ENCODE assay signal across 37 cellular contexts in genomic region chr4:45987858-45988257, GRCh38.
"Had no signal": no experiment of that assay in that cellular context is flagged by ENCODE, and none has a peak within 500 bp of the region (broad histone marks: within the 10 kb centered on the region; RNA-seq: fewer than 3 reads in every experiment).

No MANE protein-coding gene starts in this region.

- H3K27ac Mint-ChIP-seq: activated CD4-positive, alpha-beta memory T cell treated with anti-CD3 and anti-CD28 coated beads, Interleukin-2, amount 10 ng/mL, durations not matched to agents 7 days and 5 days; activated CD4-positive, alpha-beta T cell treated with anti-CD3 and anti-CD28 coated beads for 36 hours; activated CD4-positive, alpha-beta T cell treated with anti-CD3 and anti-CD28 coated beads, Interleukin-2, amount 10 ng/mL, durations not matched to agents 7 days and 5 days; activated CD8-positive, alpha-beta memory T cell treated with anti-CD3 and anti-CD28 coated beads, Interleukin-2, amount 10 ng/mL, durations not matched to agents 7 days and 5 days; activated CD8-positive, alpha-beta T cell treated with anti-CD3 and anti-CD28 coated beads, Interleukin-2, amount 10 ng/mL, durations not matched to agents 7 days and 5 days; activated naive CD4-positive, alpha-beta T cell treated with anti-CD3 and anti-CD28 coated beads, Interleukin-2, amount 10 ng/mL, durations not matched to agents 7 days and 5 days; activated naive CD4-positive, alpha-beta T cell treated with anti-CD3 and anti-CD28 coated beads, Interleukin-2, amount 50 U/mL, for 24 hours; activated naive CD8-positive, alpha-beta T cell; activated naive CD8-positive, alpha-beta T cell treated with anti-CD3 and anti-CD28 coated beads, Interleukin-2, amount 10 ng/mL, durations not matched to agents 7 days and 5 days; activated naive CD8-positive, alpha-beta T cell treated with anti-CD3 and anti-CD28 coated beads, Interleukin-2, amount 50 U/mL, for 24 hours; activated T-cell treated with anti-CD3 and anti-CD28 coated beads, Interleukin-2, amount 50 U/mL, for 24 hours; activated T-helper 2 cell treated with anti-CD3 and anti-CD28 coated beads, Interferon-gamma antibody, Interleukin-2, Interleukin-4, amounts not matched to agents 10 μg/mL and 5 μg/mL and 100 μg/mL, durations not matched to agents 14 hours and 24 hours and 36 hours; brain; T-helper 2 cell treated with Interferon-gamma antibody and Interleukin-4, amounts not matched to agents 5 μg/mL and 100 μg/mL, for 36 hours; WTC11 had no signal

- H3K36me3 ChIP-seq: ascending aorta, cardiac muscle cell, colonic mucosa, WERI-Rb-1 had no signal

- H3K36me3 Mint-ChIP-seq: activated CD8-positive, alpha-beta memory T cell treated with anti-CD3 and anti-CD28 coated beads, Interleukin-2, amount 10 ng/mL, durations not matched to agents 7 days and 5 days; activated naive CD4-positive, alpha-beta T cell treated with anti-CD3 and anti-CD28 coated beads, Interleukin-2, amount 10 ng/mL, durations not matched to agents 7 days and 5 days; activated naive CD4-positive, alpha-beta T cell treated with anti-CD3 and anti-CD28 coated beads, Interleukin-2, amount 50 U/mL, for 24 hours; activated naive CD8-positive, alpha-beta T cell; activated naive CD8-positive, alpha-beta T cell treated with anti-CD3 and anti-CD28 coated beads, Interleukin-2, amount 10 ng/mL, durations not matched to agents 7 days and 5 days; brain; WTC11 had no signal

- H3K27me3 Mint-ChIP-seq: activated CD4-positive, alpha-beta memory T cell treated with anti-CD3 and anti-CD28 coated beads, Interleukin-2, amount 10 ng/mL, durations not matched to agents 7 days and 5 days; activated CD4-positive, alpha-beta T cell treated with anti-CD3 and anti-CD28 coated beads for 36 hours; activated CD4-positive, alpha-beta T cell treated with anti-CD3 and anti-CD28 coated beads, Interleukin-2, amount 10 ng/mL, durations not matched to agents 7 days and 5 days; activated CD8-positive, alpha-beta memory T cell treated with anti-CD3 and anti-CD28 coated beads, Interleukin-2, amount 10 ng/mL, durations not matched to agents 7 days and 5 days; activated naive CD4-positive, alpha-beta T cell treated with anti-CD3 and anti-CD28 coated beads, Interleukin-2, amount 10 ng/mL, durations not matched to agents 7 days and 5 days; activated naive CD4-positive, alpha-beta T cell treated with anti-CD3 and anti-CD28 coated beads, Interleukin-2, amount 50 U/mL, for 24 hours; activated naive CD8-positive, alpha-beta T cell; activated naive CD8-positive, alpha-beta T cell treated with anti-CD3 and anti-CD28 coated beads, Interleukin-2, amount 10 ng/mL, durations not matched to agents 7 days and 5 days; activated naive CD8-positive, alpha-beta T cell treated with anti-CD3 and anti-CD28 coated beads, Interleukin-2, amount 50 U/mL, for 24 hours; activated T-cell treated with anti-CD3 and anti-CD28 coated beads, Interleukin-2, amount 50 U/mL, for 24 hours; central memory CD8-positive, alpha-beta T cell had no signal

- H3K4me3 Mint-ChIP-seq: activated CD4-positive, alpha-beta memory T cell treated with anti-CD3 and anti-CD28 coated beads, Interleukin-2, amount 10 ng/mL, durations not matched to agents 7 days and 5 days; activated CD4-positive, alpha-beta T cell treated with anti-CD3 and anti-CD28 coated beads for 36 hours; activated CD4-positive, alpha-beta T cell treated with anti-CD3 and anti-CD28 coated beads, Interleukin-2, amount 10 ng/mL, durations not matched to agents 7 days and 5 days; activated CD8-positive, alpha-beta memory T cell treated with anti-CD3 and anti-CD28 coated beads, Interleukin-2, amount 10 ng/mL, durations not matched to agents 7 days and 5 days; activated CD8-positive, alpha-beta T cell treated with anti-CD3 and anti-CD28 coated beads, Interleukin-2, amount 10 ng/mL, durations not matched to agents 7 days and 5 days; activated naive CD4-positive, alpha-beta T cell treated with anti-CD3 and anti-CD28 coated beads, Interleukin-2, amount 10 ng/mL, durations not matched to agents 7 days and 5 days; activated naive CD4-positive, alpha-beta T cell treated with anti-CD3 and anti-CD28 coated beads, Interleukin-2, amount 50 U/mL, for 24 hours; activated naive CD8-positive, alpha-beta T cell; activated naive CD8-positive, alpha-beta T cell treated with anti-CD3 and anti-CD28 coated beads, Interleukin-2, amount 10 ng/mL, durations not matched to agents 7 days and 5 days; activated naive CD8-positive, alpha-beta T cell treated with anti-CD3 and anti-CD28 coated beads, Interleukin-2, amount 50 U/mL, for 24 hours; activated T-cell treated with anti-CD3 and anti-CD28 coated beads, Interleukin-2, amount 50 U/mL, for 24 hours; brain; central memory CD8-positive, alpha-beta T cell; T-helper 2 cell treated with Interferon-gamma antibody and Interleukin-4, amounts not matched to agents 5 μg/mL and 100 μg/mL, for 36 hours; WTC11 had no signal

- H3K9me3 ChIP-seq: ascending aorta, colonic mucosa had no signal

- ATAC-seq: activated CD4-positive, alpha-beta T cell treated with anti-CD3 and anti-CD28 coated beads for 36 hours; activated CD4-positive, CD25-positive, alpha-beta regulatory T cell treated with anti-CD3 and anti-CD28 coated beads, Interleukin-2, amount 50 U/mL, for 24 hours; activated CD8-positive, alpha-beta memory T cell treated with anti-CD3 and anti-CD28 coated beads, Interleukin-2, amount 10 ng/mL, durations not matched to agents 7 days and 5 days; activated CD8-positive, alpha-beta T cell treated with anti-CD3 and anti-CD28 coated beads, Interleukin-2, amount 10 ng/mL, durations not matched to agents 7 days and 5 days; activated naive CD8-positive, alpha-beta T cell treated with anti-CD3 and anti-CD28 coated beads, Interleukin-2, amount 50 U/mL, for 24 hours; WTC11 had no signal

- H3K27ac ChIP-seq: ascending aorta, cardiac muscle cell, colonic mucosa, WERI-Rb-1 had no signal

- H3K4me1 Mint-ChIP-seq: activated CD4-positive, alpha-beta memory T cell treated with anti-CD3 and anti-CD28 coated beads, Interleukin-2, amount 10 ng/mL, durations not matched to agents 7 days and 5 days; activated CD4-positive, alpha-beta T cell treated with anti-CD3 and anti-CD28 coated beads for 36 hours; activated CD4-positive, alpha-beta T cell treated with anti-CD3 and anti-CD28 coated beads, Interleukin-2, amount 10 ng/mL, durations not matched to agents 7 days and 5 days; activated CD8-positive, alpha-beta memory T cell treated with anti-CD3 and anti-CD28 coated beads, Interleukin-2, amount 10 ng/mL, durations not matched to agents 7 days and 5 days; activated naive CD4-positive, alpha-beta T cell treated with anti-CD3 and anti-CD28 coated beads, Interleukin-2, amount 10 ng/mL, durations not matched to agents 7 days and 5 days; activated naive CD4-positive, alpha-beta T cell treated with anti-CD3 and anti-CD28 coated beads, Interleukin-2, amount 50 U/mL, for 24 hours; activated naive CD8-positive, alpha-beta T cell treated with anti-CD3 and anti-CD28 coated beads, Interleukin-2, amount 10 ng/mL, durations not matched to agents 7 days and 5 days; activated naive CD8-positive, alpha-beta T cell treated with anti-CD3 and anti-CD28 coated beads, Interleukin-2, amount 50 U/mL, for 24 hours; brain; central memory CD8-positive, alpha-beta T cell had no signal

- H3K27me3 ChIP-seq: ascending aorta, cardiac muscle cell, colonic mucosa had no signal

- H3K4me3 ChIP-seq: ascending aorta, cardiac muscle cell, colonic mucosa had no signal

- H3K9me3 Mint-ChIP-seq: activated naive CD4-positive, alpha-beta T cell treated with anti-CD3 and anti-CD28 coated beads, Interleukin-2, amount 50 U/mL, for 24 hours had no signal

- DNase-seq: activated CD4-positive, alpha-beta memory T cell treated with anti-CD3 and anti-CD28 coated beads, Interleukin-2, amount 10 ng/mL, durations not matched to agents 7 days and 5 days; activated CD4-positive, alpha-beta T cell treated with anti-CD3 and anti-CD28 coated beads for 1 hour; activated CD4-positive, alpha-beta T cell treated with anti-CD3 and anti-CD28 coated beads for 36 hours; activated CD4-positive, alpha-beta T cell treated with anti-CD3 and anti-CD28 coated beads for 48 hours; activated CD4-positive, alpha-beta T cell treated with anti-CD3 and anti-CD28 coated beads, Interleukin-2, amount 10 ng/mL, durations not matched to agents 7 days and 5 days; activated CD4-positive, alpha-beta T cell treated with anti-CD3 and anti-CD28 coated beads, Interleukin-2, amount 50 U/mL, for 48 hours; activated CD4-positive, CD25-positive, alpha-beta regulatory T cell; activated CD8-positive, alpha-beta memory T cell treated with anti-CD3 and anti-CD28 coated beads for 24 hours; activated CD8-positive, alpha-beta memory T cell treated with anti-CD3 and anti-CD28 coated beads, Interleukin-2, amount 10 ng/mL, durations not matched to agents 7 days and 5 days; activated CD8-positive, alpha-beta memory T cell treated with anti-CD3 and anti-CD28 coated beads, Interleukin-2, amount 50 U/mL, for 48 hours; activated CD8-positive, alpha-beta T cell treated with anti-CD3 and anti-CD28 coated beads, Interleukin-2, amount 10 ng/mL, durations not matched to agents 7 days and 5 days; activated effector memory CD4-positive, alpha-beta T cell treated with Interleukin-2 at 50 U/mL for 16 hours; activated gamma-delta T cell; activated naive CD4-positive, alpha-beta T cell treated with anti-CD3 and anti-CD28 coated beads, Interleukin-2, amount 10 ng/mL, durations not matched to agents 7 days and 5 days; activated naive CD4-positive, alpha-beta T cell treated with Interleukin-2 at 50 U/mL for 16 hours; activated naive CD8-positive, alpha-beta T cell treated with anti-CD3 and anti-CD28 coated beads, Interleukin-2, amount 10 ng/mL, durations not matched to agents 7 days and 5 days; activated naive CD8-positive, alpha-beta T cell treated with anti-CD3 and anti-CD28 coated beads, Interleukin-2, amount 50 U/mL, for 24 hours; activated T-cell treated with anti-CD3 and anti-CD28 coated beads, Interleukin-2, amount 50 U/mL, for 24 hours; activated T-cell treated with anti-CD3 and anti-CD28 coated beads, Interleukin-2, amount 50 U/mL, for 48 hours; amygdala; anterior cingulate cortex; caudate nucleus; cerebellar nuclear complex; colonic mucosa; T-helper 2 cell; T-helper 9 cell; WERI-Rb-1 had no signal

- H3K4me1 ChIP-seq: ascending aorta, colonic mucosa had no signal
